8 cellular contexts compared by ENCODE assay signal in the genomic region with DNA sequence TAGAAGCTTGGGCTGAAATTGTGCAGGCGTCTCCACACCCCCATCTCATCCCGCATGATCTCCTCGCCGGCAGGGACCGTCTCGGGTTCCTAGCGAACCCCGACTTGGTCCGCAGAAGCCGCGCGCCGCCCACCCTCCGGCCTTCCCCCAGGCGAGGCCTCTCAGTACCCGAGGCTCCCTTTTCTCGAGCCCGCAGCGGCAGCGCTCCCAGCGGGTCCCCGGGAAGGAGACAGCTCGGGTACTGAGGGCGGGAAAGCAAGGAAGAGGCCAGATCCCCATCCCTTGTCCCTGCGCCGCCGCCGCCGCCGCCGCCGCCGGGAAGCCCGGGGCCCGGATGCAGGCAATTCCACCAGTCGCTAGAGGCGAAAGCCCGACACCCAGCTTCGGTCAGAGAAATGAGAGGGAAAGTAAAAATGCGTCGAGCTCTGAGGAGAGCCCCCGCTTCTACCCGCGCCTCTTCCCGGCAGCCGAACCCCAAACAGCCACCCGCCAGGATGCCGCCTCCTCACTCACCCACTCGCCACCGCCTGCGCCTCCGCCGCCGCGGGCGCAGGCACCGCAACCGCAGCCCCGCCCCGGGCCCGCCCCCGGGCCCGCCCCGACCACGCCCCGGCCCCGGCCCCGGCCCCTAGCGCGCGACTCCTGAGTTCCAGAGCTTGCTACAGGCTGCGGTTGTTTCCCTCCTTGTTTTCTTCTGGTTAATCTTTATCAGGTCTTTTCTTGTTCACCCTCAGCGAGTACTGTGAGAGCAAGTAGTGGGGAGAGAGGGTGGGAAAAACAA. TPM values are rescaled to one million over a fixed set of nuclear protein-coding genes. Genes with fewer than 3 reads are reported as not detected.
DNase-seq lines count a peak whose midpoint lies in the region; ATAC-seq and TF ChIP-seq lines count a peak whose summit lies in the region.

A gene with protein sequence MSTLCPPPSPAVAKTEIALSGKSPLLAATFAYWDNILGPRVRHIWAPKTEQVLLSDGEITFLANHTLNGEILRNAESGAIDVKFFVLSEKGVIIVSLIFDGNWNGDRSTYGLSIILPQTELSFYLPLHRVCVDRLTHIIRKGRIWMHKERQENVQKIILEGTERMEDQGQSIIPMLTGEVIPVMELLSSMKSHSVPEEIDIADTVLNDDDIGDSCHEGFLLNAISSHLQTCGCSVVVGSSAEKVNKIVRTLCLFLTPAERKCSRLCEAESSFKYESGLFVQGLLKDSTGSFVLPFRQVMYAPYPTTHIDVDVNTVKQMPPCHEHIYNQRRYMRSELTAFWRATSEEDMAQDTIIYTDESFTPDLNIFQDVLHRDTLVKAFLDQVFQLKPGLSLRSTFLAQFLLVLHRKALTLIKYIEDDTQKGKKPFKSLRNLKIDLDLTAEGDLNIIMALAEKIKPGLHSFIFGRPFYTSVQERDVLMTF (minus strand): TSS at position 564 of the 781 bp plus-strand sequence. CDS start 6,361 bp downstream, outside the sequence.

- H3K9ac ChIP-seq in neural cell (ENCODE audit: low read length) = peak within 1 kb of the TSS; percentile 96
- peak within 1 kb of the TSS; percentile 85 to 94 for H3K9ac ChIP-seq in stomach smooth muscle (ENCODE audit: low read length in 2 of 2)

- peak; percentile 43 for TF ChIP-seq RAD21 in neural cell (conservative IDR thresholded peaks at IDR 0.05)

- DNase-seq in AG10803 (ENCODE audit: low read depth) = peak; percentile 44
- peak; percentile 58 for DNase-seq in NCI-H526 treated with DMSO at 0.1 percent for 48 hours (lab: John Stamatoyannopoulos, UW)
- peak; percentile 87 for DNase-seq in activated T-cell treated with anti-CD3 and anti-CD28 coated beads for 48 hours (ENCODE audit: low read depth)
- peak; percentile 95 for DNase-seq in esophagus muscularis mucosa (ENCODE audit: extremely low spot score)

- no peaks in the 10 kb centered on the region for H4K20me1 ChIP-seq in neural cell (ENCODE audit: insufficient read depth)

- peak within 1 kb of the TSS; percentile 94 for H3K4me2 ChIP-seq in neural cell (ENCODE audit: low read length)

- H3K4me3 ChIP-seq in AG10803 (ENCODE audit: low read length) (peak within 1 kb of the TSS; percentile 78), esophagus muscularis mucosa (peak within 1 kb of the TSS; percentile 78 to 98 (median 86)), neural cell (ENCODE audit: low read length) (peak within 1 kb of the TSS; percentile 89), stomach smooth muscle (ENCODE audit: low read length in 2 of 2) (peak within 1 kb of the TSS; percentile 88 to 91)

- peaks cover 29% of the 10 kb centered on the region for H3K79me2 ChIP-seq in neural cell (replicated peaks; ENCODE audit: insufficient read depth, low read length)

- no peaks in the 10 kb centered on the region for H3K36me3 ChIP-seq in esophagus muscularis mucosa
- H3K36me3 ChIP-seq in neural cell (ENCODE audit: insufficient read depth, low read length) = no peaks in the 10 kb centered on the region
- no peaks in the 10 kb centered on the region for H3K36me3 ChIP-seq in stomach smooth muscle (ENCODE audit: control insufficient read depth in 2 of 2, insufficient read depth in 2 of 2, low read length in 2 of 2)

- no peaks in the 10 kb centered on the region for H3K9me2 ChIP-seq in neural cell (ENCODE audit: insufficient read depth, low read length)

- TF ChIP-seq POLR2A in esophagus muscularis mucosa (IDR thresholded peaks at IDR 0.05; ENCODE audit: low read depth) = peak; percentile 67

- WGBS in esophagus muscularis mucosa = 0% methylated on average over 30 of the region's 73 CpGs

- H3K27me3 ChIP-seq in esophagus muscularis mucosa = no peaks in the 10 kb centered on the region
- no peaks in the 10 kb centered on the region for H3K27me3 ChIP-seq in neural cell (ENCODE audit: insufficient read depth, low read depth, low read length)
- no peaks in the 10 kb centered on the region for H3K27me3 ChIP-seq in stomach smooth muscle (ENCODE audit: control insufficient read depth in 1 of 2, insufficient read depth in 2 of 2, low read length in 2 of 2)

- TF ChIP-seq EP300 in esophagus muscularis mucosa (IDR thresholded peaks at IDR 0.05) (no peak), neural cell (conservative IDR thresholded peaks at IDR 0.05; ENCODE audit: poor library complexity, severe bottlenecking) (no peak)

- H3K4me1 ChIP-seq in esophagus muscularis mucosa (peaks cover 23 to 25% (median 24%) of the 10 kb centered on the region in 4 donors), stomach smooth muscle (ENCODE audit: control insufficient read depth, insufficient read depth, low read length) (peaks cover 9% of the 10 kb centered on the region)

- intact Hi-C loops in esophagus muscularis mucosa (cut with DNase I) = no loop called here

- H3F3A ChIP-seq in neural cell (ENCODE audit: insufficient read depth, low read length, poor library complexity, severe bottlenecking) = peaks cover 18% of the 10 kb centered on the region

- peak within 1 kb of the TSS; percentile 84 for H2AFZ ChIP-seq in neural cell (ENCODE audit: low read depth, low read length)

- peaks cover 0 to 3% (median 0%) of the 10 kb centered on the region in 4 donors for H3K9me3 ChIP-seq in esophagus muscularis mucosa
- no peaks in the 10 kb centered on the region for H3K9me3 ChIP-seq in neural cell (ENCODE audit: low read length)
- H3K9me3 ChIP-seq in stomach smooth muscle (ENCODE audit: control insufficient read depth in 2 of 2, low read length in 2 of 2) = no peaks in the 10 kb centered on the region

- TF ChIP-seq CTCF in AG10803 (conservative IDR thresholded peaks at IDR 0.05; ENCODE audit: low read length) (no peak; the same call in 1 of the 2 replicates), esophagus muscularis mucosa (IDR thresholded peaks at IDR 0.05) (peak in 1 of 3 experiments; percentile 7), neural cell (IDR thresholded peaks at IDR 0.05; ENCODE audit: poor library complexity, severe bottlenecking) (peak; percentile 46)

- peak; percentile 38 for ATAC-seq in GM18858 (IDR thresholded peaks at IDR 0.05; ENCODE audit: unreplicated experiment)
- ATAC-seq in HG03045 (IDR thresholded peaks at IDR 0.05; ENCODE audit: unreplicated experiment) = peak; percentile 74

- H3K27ac ChIP-seq in esophagus muscularis mucosa (replicated peaks in 1 of 4) (peak within 1 kb of the TSS; percentile 96 to 100 (median 98)), neural cell (ENCODE audit: low read length) (peak within 1 kb of the TSS; percentile 94), stomach smooth muscle (ENCODE audit: low read length) (peak within 1 kb of the TSS; percentile 94)

TF ChIP-seq in neural cell, 6 proteins besides CTCF, POLR2A, EP300 and RAD21:
- TF ChIP-seq TAF1 (IDR thresholded peaks at IDR 0.05; ENCODE audit: low read depth) (peak; percentile 60), SMC3 (conservative IDR thresholded peaks at IDR 0.05; ENCODE audit: poor library complexity) (peak; percentile 38), EZH2 (IDR thresholded peaks at IDR 0.05; ENCODE audit: borderline replicate concordance, insufficient read depth, low read length, poor library complexity, severe bottlenecking) (no peak), MXI1 (conservative IDR thresholded peaks at IDR 0.05; ENCODE audit: poor library complexity, severe bottlenecking) (peak; percentile 10), POLR2AphosphoS5 (IDR thresholded peaks at IDR 0.05) (peak; percentile 87)
- TF ChIP-seq, protein P1, sequence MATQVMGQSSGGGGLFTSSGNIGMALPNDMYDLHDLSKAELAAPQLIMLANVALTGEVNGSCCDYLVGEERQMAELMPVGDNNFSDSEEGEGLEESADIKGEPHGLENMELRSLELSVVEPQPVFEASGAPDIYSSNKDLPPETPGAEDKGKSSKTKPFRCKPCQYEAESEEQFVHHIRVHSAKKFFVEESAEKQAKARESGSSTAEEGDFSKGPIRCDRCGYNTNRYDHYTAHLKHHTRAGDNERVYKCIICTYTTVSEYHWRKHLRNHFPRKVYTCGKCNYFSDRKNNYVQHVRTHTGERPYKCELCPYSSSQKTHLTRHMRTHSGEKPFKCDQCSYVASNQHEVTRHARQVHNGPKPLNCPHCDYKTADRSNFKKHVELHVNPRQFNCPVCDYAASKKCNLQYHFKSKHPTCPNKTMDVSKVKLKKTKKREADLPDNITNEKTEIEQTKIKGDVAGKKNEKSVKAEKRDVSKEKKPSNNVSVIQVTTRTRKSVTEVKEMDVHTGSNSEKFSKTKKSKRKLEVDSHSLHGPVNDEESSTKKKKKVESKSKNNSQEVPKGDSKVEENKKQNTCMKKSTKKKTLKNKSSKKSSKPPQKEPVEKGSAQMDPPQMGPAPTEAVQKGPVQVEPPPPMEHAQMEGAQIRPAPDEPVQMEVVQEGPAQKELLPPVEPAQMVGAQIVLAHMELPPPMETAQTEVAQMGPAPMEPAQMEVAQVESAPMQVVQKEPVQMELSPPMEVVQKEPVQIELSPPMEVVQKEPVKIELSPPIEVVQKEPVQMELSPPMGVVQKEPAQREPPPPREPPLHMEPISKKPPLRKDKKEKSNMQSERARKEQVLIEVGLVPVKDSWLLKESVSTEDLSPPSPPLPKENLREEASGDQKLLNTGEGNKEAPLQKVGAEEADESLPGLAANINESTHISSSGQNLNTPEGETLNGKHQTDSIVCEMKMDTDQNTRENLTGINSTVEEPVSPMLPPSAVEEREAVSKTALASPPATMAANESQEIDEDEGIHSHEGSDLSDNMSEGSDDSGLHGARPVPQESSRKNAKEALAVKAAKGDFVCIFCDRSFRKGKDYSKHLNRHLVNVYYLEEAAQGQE (IDR thresholded peaks at IDR 0.05; ENCODE audit: borderline replicate concordance) = peak; percentile 84

RNA-seq across cellular contexts. Expression of the gene that starts here (rescaled TPM):
- total RNA-seq in esophagus muscularis mucosa = 10 to 100 TPM; 11.5 to 20.5 (median 14.6) TPM
- 146 and 166 TPM in 2 replicates for polyA plus RNA-seq in neural cell
- polyA minus RNA-seq in neural cell = 121 and 135 TPM in 2 replicates

Comparison
In these comparisons a context has a peak if more than half of its experiments do, and no peak if none do; other contexts are left out.
1. Peak in every context shown above with its lines: DNase-seq, ATAC-seq, H3K4me3 ChIP-seq and H3K27ac ChIP-seq.
2. DNase-seq: peak in every context shown above with its lines; median percentile 95 in esophagus muscularis mucosa; 87 in activated T-cell treated with anti-CD3 and anti-CD28 coated beads for 48 hours; 58 in NCI-H526 treated with DMSO at 0.1 percent for 48 hours; 44 in AG10803.